In the genomic region with DNA sequence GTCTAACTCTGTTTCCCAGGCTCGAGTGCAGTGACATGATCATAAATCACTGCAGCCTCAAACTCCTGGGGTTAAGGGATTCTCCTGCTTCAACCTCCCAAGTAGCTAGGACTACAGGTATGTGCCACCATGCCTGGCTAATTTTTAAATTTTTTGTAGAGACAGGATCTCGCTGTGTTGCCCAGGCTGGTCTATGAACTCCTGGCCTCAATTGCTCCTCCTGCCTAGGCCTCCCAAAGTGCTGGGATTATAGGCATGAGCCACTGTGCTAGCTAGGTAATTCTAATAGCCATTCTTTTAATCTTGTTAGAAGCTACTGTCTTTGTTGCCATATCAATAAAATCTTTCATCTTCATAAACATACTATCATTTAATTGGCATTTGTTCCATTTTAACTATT, we compare ENCODE assay signal across 9 cellular contexts.
"Had no signal": no experiment of that assay in that cellular context is flagged by ENCODE, and none has a peak within 500 bp of the region (broad histone marks: within the 10 kb centered on the region; RNA-seq: fewer than 3 reads in every experiment).

No MANE protein-coding gene starts in this region.

- H3K9me3 ChIP-seq: HAP-1 had no signal

- H3K36me3 ChIP-seq: HAP-1 had no signal

- H3K9me3 Mint-ChIP-seq: HFFc6 had no signal

- H2AFZ ChIP-seq: GM23248 had no signal

- DNase-seq: GM23248, GOT3, H7, HFFc6, IMR-90, KBM-7 had no signal

- H3K27ac ChIP-seq: GM23248, HL-60 had no signal

- ATAC-seq: HCT116 had no signal

- H3K4me3 ChIP-seq: GM23248, HAP-1 had no signal

- H3K9ac ChIP-seq: GM23248 had no signal

- H3K4me3 Mint-ChIP-seq: HFFc6 had no signal

- H3K27ac Mint-ChIP-seq: HFFc6 had no signal
